ENCODE assay signal across 8 cellular contexts in genomic region chr7:100888529-100888987, GRCh38. TPM values are rescaled to one million over a fixed set of nuclear protein-coding genes. Genes with fewer than 3 reads are reported as not detected.
DNase-seq lines count a peak whose midpoint lies in the region; ATAC-seq and TF ChIP-seq lines count a peak whose summit lies in the region.

No MANE protein-coding gene starts in this region.

- no peaks in the 10 kb centered on the region for H3K9me3 Mint-ChIP-seq in activated CD8-positive, alpha-beta memory T cell treated with anti-CD3 and anti-CD28 coated beads, Interleukin-2, amount 10 ng/mL, durations not matched to agents 7 days and 5 days (ENCODE audit: low read depth)
- H3K9me3 Mint-ChIP-seq in stimulated activated naive B cell treated with anti-CD40 and anti-IgM and Interleukin-4, amounts not matched to agents 10 μg/mL and 1 μg/mL and 100 μg/mL, for 72 hours: peaks cover 0 to 2% of the 10 kb centered on the region in 2 donors

- no peak for TF ChIP-seq RAD21 in SK-N-SH (IDR thresholded peaks at IDR 0.05; ENCODE audit: low read length)

- peaks cover 45% of the 10 kb centered on the region for H3K79me2 ChIP-seq in SK-N-SH (ENCODE audit: insufficient read depth)

- H3K27ac ChIP-seq in SK-N-SH (ENCODE audit: low read depth in 2 of 2, low read length in 1 of 2): peak overlapping the region; percentile 69 to 89; a peak in 3 of 4 replicates
- no peak overlapping the region for H3K27ac ChIP-seq in iPS-18a (ENCODE audit: low read length)

- H3K9me2 ChIP-seq in SK-N-SH: no peaks in the 10 kb centered on the region

- peaks cover 20% of the 10 kb centered on the region for H3K27me3 Mint-ChIP-seq in activated CD8-positive, alpha-beta memory T cell treated with anti-CD3 and anti-CD28 coated beads, Interleukin-2, amount 10 ng/mL, durations not matched to agents 7 days and 5 days
- H3K27me3 Mint-ChIP-seq in stimulated activated naive B cell treated with anti-CD40 and anti-IgM and Interleukin-4, amounts not matched to agents 10 μg/mL and 1 μg/mL and 100 μg/mL, for 72 hours: peaks cover 23 to 32% of the 10 kb centered on the region in 2 donors

- H3K4me1 ChIP-seq in SK-N-SH (ENCODE audit: control insufficient read depth in 1 of 2, insufficient read depth in 2 of 2, low read depth in 1 of 2, low read length in 1 of 2) (peaks cover 4 to 40% of the 10 kb centered on the region in 2 experiments), iPS-18a (ENCODE audit: control insufficient read depth, low read depth, low read length) (peaks cover 10% of the 10 kb centered on the region)

- peaks cover 45% of the 10 kb centered on the region for H3K36me3 Mint-ChIP-seq in activated CD8-positive, alpha-beta memory T cell treated with anti-CD3 and anti-CD28 coated beads, Interleukin-2, amount 10 ng/mL, durations not matched to agents 7 days and 5 days
- peaks cover 48 to 53% of the 10 kb centered on the region in 2 donors for H3K36me3 Mint-ChIP-seq in stimulated activated naive B cell treated with anti-CD40 and anti-IgM and Interleukin-4, amounts not matched to agents 10 μg/mL and 1 μg/mL and 100 μg/mL, for 72 hours

- no peak overlapping the region for H2AFZ ChIP-seq in SK-N-SH (ENCODE audit: low read depth)

- H3K27ac Mint-ChIP-seq in activated CD8-positive, alpha-beta memory T cell treated with anti-CD3 and anti-CD28 coated beads, Interleukin-2, amount 10 ng/mL, durations not matched to agents 7 days and 5 days: peak overlapping the region; percentile 94
- H3K27ac Mint-ChIP-seq in stimulated activated naive B cell treated with anti-CD40 and anti-IgM and Interleukin-4, amounts not matched to agents 10 μg/mL and 1 μg/mL and 100 μg/mL, for 72 hours: peak overlapping the region; percentile 91

- H4K20me1 ChIP-seq in SK-N-SH (ENCODE audit: insufficient read depth): peaks cover 12% of the 10 kb centered on the region

- H3K9ac ChIP-seq in SK-N-SH: peak overlapping the region; percentile 85
- H3K9ac ChIP-seq in iPS-18a (ENCODE audit: low read length): peak overlapping the region; percentile 86

- TF ChIP-seq POLR2A in GM18505 (IDR thresholded peaks at IDR 0.05; ENCODE audit: borderline replicate concordance, extremely low read depth, insufficient read depth, insufficient read length): no peak

- H3K36me3 ChIP-seq in SK-N-SH (replicated peaks in 1 of 2; ENCODE audit: control insufficient read depth in 1 of 2, insufficient read depth in 2 of 2, low read length in 1 of 2) (peaks cover 39 to 54% of the 10 kb centered on the region in 2 experiments), iPS-18a (ENCODE audit: control insufficient read depth, low read depth, low read length) (peaks cover 52% of the 10 kb centered on the region)

- peak overlapping the region; percentile 75 to 78 for H3K4me3 ChIP-seq in SK-N-SH (ENCODE audit: low read depth in 2 of 2, low read length in 1 of 2)
- peak overlapping the region; percentile 80 for H3K4me3 ChIP-seq in iPS-18a (ENCODE audit: low read length)

- H3K9me3 ChIP-seq in SK-N-SH: no peaks in the 10 kb centered on the region
- no peaks in the 10 kb centered on the region for H3K9me3 ChIP-seq in iPS-18a (ENCODE audit: control insufficient read depth, low read depth, low read length)

- H3K4me3 Mint-ChIP-seq in activated CD8-positive, alpha-beta memory T cell treated with anti-CD3 and anti-CD28 coated beads, Interleukin-2, amount 10 ng/mL, durations not matched to agents 7 days and 5 days: peak overlapping the region; percentile 77
- H3K4me3 Mint-ChIP-seq in stimulated activated naive B cell treated with anti-CD40 and anti-IgM and Interleukin-4, amounts not matched to agents 10 μg/mL and 1 μg/mL and 100 μg/mL, for 72 hours: peak overlapping the region; percentile 87 to 91

- TF ChIP-seq EP300 in SK-N-SH (IDR thresholded peaks at IDR 0.05; ENCODE audit: borderline replicate concordance in 1 of 2, low read depth in 1 of 2, low read length in 1 of 2): no peak

- DNase-seq in SK-N-SH (no peak), COLO829 (ENCODE audit: low spot score) (no peak), SW480 (ENCODE audit: low spot score) (no peak)
- no peak for DNase-seq in activated CD8-positive, alpha-beta memory T cell treated with anti-CD3 and anti-CD28 coated beads, Interleukin-2, amount 10 ng/mL, durations not matched to agents 7 days and 5 days
- DNase-seq in stimulated activated naive B cell treated with anti-CD40 and anti-IgM and Interleukin-4, amounts not matched to agents 10 μg/mL and 1 μg/mL and 100 μg/mL, for 72 hours: no peak

- TF ChIP-seq CTCF in SK-N-SH (IDR thresholded peaks at IDR 0.05): no peak

- peaks cover 57% of the 10 kb centered on the region for H3K4me1 Mint-ChIP-seq in activated CD8-positive, alpha-beta memory T cell treated with anti-CD3 and anti-CD28 coated beads, Interleukin-2, amount 10 ng/mL, durations not matched to agents 7 days and 5 days
- H3K4me1 Mint-ChIP-seq in stimulated activated naive B cell treated with anti-CD40 and anti-IgM and Interleukin-4, amounts not matched to agents 10 μg/mL and 1 μg/mL and 100 μg/mL, for 72 hours: peaks cover 56 to 70% of the 10 kb centered on the region in 2 donors

- 72% methylated on average over 10 of the region's 10 CpGs for WGBS in SK-N-SH (ENCODE audit: low lambda C conversion rate)

- peaks cover 37% of the 10 kb centered on the region for H3F3A ChIP-seq in SK-N-SH (replicated peaks; ENCODE audit: insufficient read depth)

- no peak for ATAC-seq in SK-N-SH treated with all-trans-retinoic acid at 6 μM for 48 hours
- ATAC-seq in activated CD8-positive, alpha-beta memory T cell treated with anti-CD3 and anti-CD28 coated beads, Interleukin-2, amount 10 ng/mL, durations not matched to agents 7 days and 5 days: no peak
- ATAC-seq in stimulated activated naive B cell treated with anti-CD40 and anti-IgM and Interleukin-4, amounts not matched to agents 10 μg/mL and 1 μg/mL and 100 μg/mL, for 72 hours (replicated peaks): no peak
- no peak for ATAC-seq in GM18505 (IDR thresholded peaks at IDR 0.05; ENCODE audit: unreplicated experiment)

- H3K4me2 ChIP-seq in SK-N-SH: peak overlapping the region; percentile 100

- no peaks in the 10 kb centered on the region for H3K27me3 ChIP-seq in SK-N-SH (ENCODE audit: insufficient read depth)
- no peaks in the 10 kb centered on the region for H3K27me3 ChIP-seq in iPS-18a (ENCODE audit: control insufficient read depth, insufficient read depth, low read length)

- POLR2A ChIA-PET in SK-N-SH (lab: Yijun Ruan, JAX): interaction anchor here (5.8 kb wide), 1 partner anchor 12 kb away, joined by 126 read pairs; the partner anchor contains the start of gene SRRT

- CTCF ChIA-PET in SK-N-SH (lab: Yijun Ruan, JAX): interaction anchor here (0.7 to 4.9 kb wide), 8 partner anchors 8 to 189 kb away, joined by 3 to 16 read pairs (median 4); partner anchors contain the start of genes POP7, SLC12A9 and SRRT
- CTCF ChIA-PET in activated CD8-positive, alpha-beta memory T cell treated with anti-CD3 and anti-CD28 coated beads, Interleukin-2, amount 10 ng/mL, durations not matched to agents 7 days and 5 days (lab: Charles Lee): interaction anchor here (0.8 to 5.4 kb wide), 4 partner anchors 11 to 255 kb away, joined by 3 to 44 read pairs (median 8); partner anchors contain the start of genes SLC12A9 and SRRT

TF ChIP-seq in SK-N-SH, 30 proteins besides CTCF, POLR2A, EP300 and RAD21 (continues in another document):
- no peak for TF ChIP-seq GABPA (IDR thresholded peaks at IDR 0.05; ENCODE audit: low read depth)

TF ChIP-seq in SK-N-SH treated with all-trans-retinoic acid at 6 μM for 48 hours, 23 proteins besides CTCF, POLR2A, EP300 and RAD21 (continues in another document):
- no peak for TF ChIP-seq PPARA (CRISPR knock-in tag; IDR thresholded peaks at IDR 0.05; ENCODE audit: borderline replicate concordance)
- TF ChIP-seq, protein P1, sequence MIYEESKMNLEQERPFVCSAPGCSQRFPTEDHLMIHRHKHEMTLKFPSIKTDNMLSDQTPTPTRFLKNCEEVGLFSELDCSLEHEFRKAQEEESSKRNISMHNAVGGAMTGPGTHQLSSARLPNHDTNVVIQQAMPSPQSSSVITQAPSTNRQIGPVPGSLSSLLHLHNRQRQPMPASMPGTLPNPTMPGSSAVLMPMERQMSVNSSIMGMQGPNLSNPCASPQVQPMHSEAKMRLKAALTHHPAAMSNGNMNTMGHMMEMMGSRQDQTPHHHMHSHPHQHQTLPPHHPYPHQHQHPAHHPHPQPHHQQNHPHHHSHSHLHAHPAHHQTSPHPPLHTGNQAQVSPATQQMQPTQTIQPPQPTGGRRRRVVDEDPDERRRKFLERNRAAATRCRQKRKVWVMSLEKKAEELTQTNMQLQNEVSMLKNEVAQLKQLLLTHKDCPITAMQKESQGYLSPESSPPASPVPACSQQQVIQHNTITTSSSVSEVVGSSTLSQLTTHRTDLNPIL (CRISPR knock-in tag; IDR thresholded peaks at IDR 0.05; ENCODE audit: low read depth): no peak
- TF ChIP-seq OSR1 (CRISPR knock-in tag; IDR thresholded peaks at IDR 0.05): no peak

RNA-seq across cellular contexts. Expression of gene UFSP1, which starts 1.0 kb away (rescaled TPM):
- polyA plus RNA-seq in SK-N-SH (2012; rRNA removed): 4.5 and 5.6 TPM in 2 replicates
- 2.4 and 3.4 TPM in 2 replicates for polyA plus RNA-seq in SK-N-SH (2012; cell fraction: cytosol; rRNA removed)
- 5.8 and 8.4 TPM in 2 replicates for polyA plus RNA-seq in SK-N-SH (2012; cell fraction: nucleus; rRNA removed)
- 1 to 10 TPM; 2.3 to 2.7 TPM for total RNA-seq in activated CD8-positive, alpha-beta memory T cell treated with anti-CD3 and anti-CD28 coated beads, Interleukin-2, amount 10 ng/mL, durations not matched to agents 7 days and 5 days

RNA-seq across cellular contexts. Expression of gene ACHE, which starts 7.1 kb away (rescaled TPM):
- polyA plus RNA-seq in SK-N-SH (2012; rRNA removed): 1.8 and 2.1 TPM in 2 replicates
- 0.51 and 0.93 TPM in 2 replicates for polyA plus RNA-seq in SK-N-SH (2012; cell fraction: cytosol; rRNA removed)
- polyA plus RNA-seq in SK-N-SH (2012; cell fraction: nucleus; rRNA removed): 8.7 and 13.0 TPM in 2 replicates
- under 1 TPM in 1 of 2 experiments, not detected in 1; 0.23 TPM for total RNA-seq in activated CD8-positive, alpha-beta memory T cell treated with anti-CD3 and anti-CD28 coated beads, Interleukin-2, amount 10 ng/mL, durations not matched to agents 7 days and 5 days

RNA-seq across cellular contexts. Expression of gene SRRT, which starts 13.7 kb away (rescaled TPM):
- polyA plus RNA-seq in SK-N-SH (2012; rRNA removed): 76.5 and 92.7 TPM in 2 replicates
- 35.5 and 44.4 TPM in 2 replicates for polyA plus RNA-seq in SK-N-SH (2012; cell fraction: cytosol; rRNA removed)
- 460 and 556 TPM in 2 replicates for polyA plus RNA-seq in SK-N-SH (2012; cell fraction: nucleus; rRNA removed)
- 100 to 1,000 TPM; 290 to 312 TPM for total RNA-seq in activated CD8-positive, alpha-beta memory T cell treated with anti-CD3 and anti-CD28 coated beads, Interleukin-2, amount 10 ng/mL, durations not matched to agents 7 days and 5 days

RNA-seq across cellular contexts. Expression of gene TRIP6, which starts 21.4 kb away (rescaled TPM):
- polyA plus RNA-seq in SK-N-SH (2012; rRNA removed): 6.4 and 6.5 TPM in 2 replicates
- polyA plus RNA-seq in SK-N-SH (2012; cell fraction: cytosol; rRNA removed): 3.4 and 6.2 TPM in 2 replicates
- 19.7 and 20.9 TPM in 2 replicates for polyA plus RNA-seq in SK-N-SH (2012; cell fraction: nucleus; rRNA removed)
- 10 to 100 TPM; 38.2 to 39.3 TPM for total RNA-seq in activated CD8-positive, alpha-beta memory T cell treated with anti-CD3 and anti-CD28 coated beads, Interleukin-2, amount 10 ng/mL, durations not matched to agents 7 days and 5 days

RNA-seq across cellular contexts. Expression of gene SLC12A9, which starts 36.0 kb away (rescaled TPM):
- 29.7 and 31.0 TPM in 2 replicates for polyA plus RNA-seq in SK-N-SH (2012; rRNA removed)
- 8.1 and 13.3 TPM in 2 replicates for polyA plus RNA-seq in SK-N-SH (2012; cell fraction: cytosol; rRNA removed)
- polyA plus RNA-seq in SK-N-SH (2012; cell fraction: nucleus; rRNA removed): 121 and 122 TPM in 2 replicates
- total RNA-seq in activated CD8-positive, alpha-beta memory T cell treated with anti-CD3 and anti-CD28 coated beads, Interleukin-2, amount 10 ng/mL, durations not matched to agents 7 days and 5 days: 10 to 100 TPM; 28.6 to 30.1 TPM
